Comparison of ENCODE assay signal across 1 cellular context in the genomic region with DNA sequence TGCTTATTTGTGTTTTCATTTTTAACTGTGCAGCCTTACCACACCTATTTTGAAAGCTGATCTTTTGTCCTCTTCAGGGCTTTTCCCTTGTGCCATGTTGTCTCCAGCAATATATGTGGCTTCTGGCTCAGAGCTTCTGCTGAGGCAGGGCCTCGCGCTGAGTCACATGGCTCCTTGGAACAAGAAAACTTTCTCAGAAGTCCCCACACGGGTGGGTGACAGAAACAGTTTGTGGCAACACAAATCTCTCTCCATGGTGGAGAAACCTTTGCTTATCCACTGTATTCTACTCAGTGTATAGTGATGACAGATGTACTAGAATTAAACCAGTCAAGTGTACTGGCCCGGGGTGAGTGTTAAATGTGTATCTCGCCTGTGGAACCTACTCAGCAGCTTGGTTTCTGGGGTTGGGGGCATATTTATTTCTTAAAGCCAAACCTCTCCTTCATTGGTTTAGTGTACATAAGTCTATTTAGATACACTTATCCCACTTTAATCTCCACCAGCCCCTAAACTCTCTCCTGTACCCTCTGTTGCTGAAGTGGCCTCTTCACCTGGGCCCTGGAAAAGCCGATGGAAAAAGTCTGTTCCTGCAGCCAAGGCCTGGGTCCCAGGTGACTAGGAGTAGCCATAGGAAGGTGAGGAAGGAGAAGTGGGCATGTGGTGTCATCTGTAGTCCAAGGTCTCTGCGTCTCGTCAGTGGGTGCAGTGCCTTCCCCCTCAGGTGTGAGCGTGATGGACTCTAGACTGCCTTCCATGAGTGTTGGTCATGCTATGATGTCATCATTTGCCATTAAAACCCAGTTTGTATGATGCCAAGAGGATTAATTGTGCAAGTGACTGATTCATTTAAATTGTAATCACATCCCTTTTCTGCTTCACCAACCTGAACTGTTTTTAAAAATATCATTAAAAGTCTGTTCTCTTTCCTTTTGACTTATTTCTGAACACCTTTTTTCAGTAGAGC.
TF ChIP-seq lines count a peak whose summit lies in the region.

No MANE protein-coding gene starts in this region.

TF ChIP-seq in H1, 55 proteins besides CTCF, POLR2A, EP300 and RAD21:
- TF ChIP-seq, protein P1, sequence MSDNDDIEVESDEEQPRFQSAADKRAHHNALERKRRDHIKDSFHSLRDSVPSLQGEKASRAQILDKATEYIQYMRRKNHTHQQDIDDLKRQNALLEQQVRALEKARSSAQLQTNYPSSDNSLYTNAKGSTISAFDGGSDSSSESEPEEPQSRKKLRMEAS (IDR thresholded peaks at IDR 0.05) = no peak
- TF ChIP-seq CHD1 (IDR thresholded peaks at IDR 0.05; ENCODE audit: low read depth, low read length) (no peak), KDM4A (IDR thresholded peaks at IDR 0.05; ENCODE audit: low read depth, low read length, severe bottlenecking) (no peak), BCL11A (IDR thresholded peaks at IDR 0.05; ENCODE audit: low read depth in 2 of 2, low read length in 2 of 2) (no peak), POU5F1 (IDR thresholded peaks at IDR 0.05; ENCODE audit: low read depth, low read length) (no peak), SRF (IDR thresholded peaks at IDR 0.05; ENCODE audit: low read depth, low read length) (no peak), CHD2 (IDR thresholded peaks at IDR 0.05; ENCODE audit: low read length) (no peak), SIX5 (IDR thresholded peaks at IDR 0.05; ENCODE audit: low read depth, low read length) (no peak), FOSL1 (IDR thresholded peaks at IDR 0.05; ENCODE audit: insufficient read depth, low read depth, low read length) (no peak), RFX5 (IDR thresholded peaks at IDR 0.05; ENCODE audit: borderline replicate concordance, low read depth, low read length) (no peak), SP2 (IDR thresholded peaks at IDR 0.05; ENCODE audit: low read length) (no peak), JUN (IDR thresholded peaks at IDR 0.05; ENCODE audit: low read depth, low read length) (no peak), JUND (IDR thresholded peaks at IDR 0.05; ENCODE audit: low read length) (no peak)
- TF ChIP-seq, protein P2, sequence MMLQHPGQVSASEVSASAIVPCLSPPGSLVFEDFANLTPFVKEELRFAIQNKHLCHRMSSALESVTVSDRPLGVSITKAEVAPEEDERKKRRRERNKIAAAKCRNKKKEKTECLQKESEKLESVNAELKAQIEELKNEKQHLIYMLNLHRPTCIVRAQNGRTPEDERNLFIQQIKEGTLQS (IDR thresholded peaks at IDR 0.05; ENCODE audit: insufficient read depth, low read depth, low read length) = no peak
